Comparison of ENCODE assay signal across 10 cellular contexts in the genomic region with DNA sequence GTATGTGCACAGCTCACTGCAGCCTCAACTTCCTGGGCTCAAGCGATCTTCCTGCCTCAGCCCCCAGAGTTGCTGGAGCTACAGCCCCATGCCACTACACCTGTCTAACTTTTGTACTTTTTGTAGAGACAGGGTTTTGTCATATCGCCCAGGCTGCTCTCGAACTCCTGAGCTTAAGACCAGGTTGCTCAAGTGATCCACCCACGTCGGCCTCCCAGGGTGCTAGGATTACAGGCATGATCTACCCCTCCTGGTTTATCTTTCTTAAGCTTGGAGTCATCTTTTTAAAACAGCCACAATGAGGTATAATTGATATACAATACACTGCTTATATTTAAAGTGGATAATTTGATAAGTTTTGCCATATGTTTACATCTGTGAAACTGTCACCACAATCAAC.
"Had no signal": no experiment of that assay in that cellular context is flagged by ENCODE, and none has a peak within 500 bp of the region (broad histone marks: within the 10 kb centered on the region; RNA-seq: fewer than 3 reads in every experiment).

No MANE protein-coding gene starts in this region.

- H3K27me3 ChIP-seq: right atrium auricular region had no signal

- DNase-seq: activated CD4-positive, alpha-beta memory T cell treated with anti-CD3 and anti-CD28 coated beads, Interleukin-2, amount 10 ng/mL, durations not matched to agents 7 days and 5 days; activated naive CD4-positive, alpha-beta T cell treated with anti-CD3 and anti-CD28 coated beads, Interleukin-2, amount 50 U/mL, for 16 hours; amygdala; cerebellar nuclear complex; kidney; small intestine had no signal

- H3K36me3 ChIP-seq: right atrium auricular region had no signal

- H3K27me3 Mint-ChIP-seq: activated CD4-positive, alpha-beta memory T cell treated with anti-CD3 and anti-CD28 coated beads, Interleukin-2, amount 10 ng/mL, durations not matched to agents 7 days and 5 days; brain had no signal

- H3K4me3 Mint-ChIP-seq: activated CD4-positive, alpha-beta memory T cell treated with anti-CD3 and anti-CD28 coated beads, Interleukin-2, amount 10 ng/mL, durations not matched to agents 7 days and 5 days; brain; mesothelial cell of epicardium had no signal

- H3K9me3 Mint-ChIP-seq: activated CD4-positive, alpha-beta memory T cell treated with anti-CD3 and anti-CD28 coated beads, Interleukin-2, amount 10 ng/mL, durations not matched to agents 7 days and 5 days; brain had no signal

- H3K27ac Mint-ChIP-seq: activated CD4-positive, alpha-beta memory T cell treated with anti-CD3 and anti-CD28 coated beads, Interleukin-2, amount 10 ng/mL, durations not matched to agents 7 days and 5 days; mesothelial cell of epicardium had no signal

- H3K4me3 ChIP-seq: right atrium auricular region had no signal

- H3K9me3 ChIP-seq: right atrium auricular region had no signal

- FAIRE-seq: frontal cortex, kidney, small intestine had no signal
